ENCODE assay signal across 23 cellular contexts in the genomic region with DNA sequence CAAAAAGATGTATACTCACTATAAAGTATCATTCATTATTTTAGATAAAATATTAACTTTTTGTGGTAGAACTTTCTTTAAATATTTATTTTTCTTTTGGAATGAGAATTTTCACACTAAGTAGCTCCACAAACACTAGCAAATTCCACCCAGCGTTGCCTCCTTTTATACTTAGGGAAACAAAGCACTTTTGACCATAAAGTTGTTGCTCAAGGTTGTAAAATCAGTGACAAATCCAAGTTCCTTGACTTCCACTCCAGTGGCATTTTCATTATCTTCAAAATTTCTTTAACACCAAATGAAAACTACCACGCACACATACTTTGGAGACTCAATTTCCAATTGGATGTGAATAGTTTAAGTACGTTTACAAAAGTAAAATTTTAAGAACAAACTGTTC.
"Had no signal": no experiment of that assay in that cellular context is flagged by ENCODE, and none has a peak within 500 bp of the region (broad histone marks: within the 10 kb centered on the region; RNA-seq: fewer than 3 reads in every experiment).

No MANE protein-coding gene starts in this region.

- H3K4me3 Mint-ChIP-seq: dendritic cell treated with granulocyte-macrophage colony-stimulating factor and Interleukin-4, amounts not matched to agents 40 ng/mL and 50 ng/mL, for 4 days; effector memory CD8-positive, alpha-beta T cell; endodermal cell had no signal

- DNase-seq: cortex of kidney; dermis blood vessel endothelial cell; dorsolateral prefrontal cortex; effector CD4-positive, alpha-beta T cell; effector CD8-positive, alpha-beta T cell; effector memory CD4-positive, alpha-beta T cell; effector memory CD8-positive, alpha-beta T cell; endodermal cell; erythroblast; esophagus squamous epithelium; foreskin fibroblast; foreskin keratinocyte; foreskin melanocyte; gastrocnemius medialis; glutamatergic neuron; heart left ventricle; heart right ventricle had no signal

- H3K27ac ChIP-seq: coronary artery, dorsolateral prefrontal cortex, epithelial cell of prostate, esophagus muscularis mucosa, esophagus squamous epithelium, foreskin keratinocyte, gastrocnemius medialis, gastroesophageal sphincter, heart left ventricle, heart right ventricle had no signal

- H3K4me1 ChIP-seq: esophagus muscularis mucosa, esophagus squamous epithelium, foreskin keratinocyte, gastrocnemius medialis, gastroesophageal sphincter, heart left ventricle, heart right ventricle had no signal

- H3K4me3 ChIP-seq: coronary artery, dorsolateral prefrontal cortex, esophagus muscularis mucosa, esophagus squamous epithelium, gastrocnemius medialis, gastroesophageal sphincter, heart left ventricle, heart right ventricle had no signal

- H3K36me3 ChIP-seq: esophagus muscularis mucosa, esophagus squamous epithelium, gastrocnemius medialis, gastroesophageal sphincter, heart left ventricle, heart right ventricle had no signal

- H3K4me1 Mint-ChIP-seq: endodermal cell had no signal

- H3K9me3 Mint-ChIP-seq: endodermal cell had no signal

- H3K27me3 ChIP-seq: dorsolateral prefrontal cortex, esophagus muscularis mucosa, esophagus squamous epithelium, foreskin keratinocyte, gastrocnemius medialis, gastroesophageal sphincter, heart left ventricle, heart right ventricle had no signal

- ATAC-seq: effector memory CD8-positive, alpha-beta T cell; esophagus mucosa; foreskin keratinocyte; gastrocnemius medialis; gastroesophageal sphincter; heart left ventricle; heart right ventricle had no signal

- H3K9me3 ChIP-seq: gastrocnemius medialis had no signal

- H3K27ac Mint-ChIP-seq: dendritic cell treated with granulocyte-macrophage colony-stimulating factor and Interleukin-4, amounts not matched to agents 40 ng/mL and 50 ng/mL, for 4 days; effector memory CD8-positive, alpha-beta T cell; endodermal cell had no signal
